2 cellular contexts compared by ENCODE assay signal in the genomic region with DNA sequence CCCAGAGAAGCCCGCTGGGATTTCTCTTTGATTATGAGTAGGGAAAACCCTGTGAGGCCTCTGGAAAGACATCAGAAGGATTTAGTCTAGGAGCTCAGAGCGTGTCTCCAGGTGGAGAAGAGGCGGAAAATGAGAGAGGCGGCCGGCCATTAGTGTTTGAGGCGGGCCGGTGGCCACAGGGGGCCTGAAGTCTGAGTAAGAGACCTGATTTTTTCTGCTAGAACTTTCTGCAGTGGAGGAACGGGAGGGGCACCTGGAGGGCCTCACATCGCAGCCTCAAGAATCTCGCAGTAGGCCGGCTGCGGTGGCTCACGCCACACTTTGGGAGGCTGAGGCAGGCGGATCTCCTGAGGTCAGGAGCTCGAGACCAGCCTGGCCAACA.
TF ChIP-seq lines count a peak whose summit lies in the region.

No MANE protein-coding gene starts in this region.

TF ChIP-seq in GM23338, 12 proteins besides CTCF, POLR2A, EP300 and RAD21 (continues in another document):
- TF ChIP-seq, protein P1, sequence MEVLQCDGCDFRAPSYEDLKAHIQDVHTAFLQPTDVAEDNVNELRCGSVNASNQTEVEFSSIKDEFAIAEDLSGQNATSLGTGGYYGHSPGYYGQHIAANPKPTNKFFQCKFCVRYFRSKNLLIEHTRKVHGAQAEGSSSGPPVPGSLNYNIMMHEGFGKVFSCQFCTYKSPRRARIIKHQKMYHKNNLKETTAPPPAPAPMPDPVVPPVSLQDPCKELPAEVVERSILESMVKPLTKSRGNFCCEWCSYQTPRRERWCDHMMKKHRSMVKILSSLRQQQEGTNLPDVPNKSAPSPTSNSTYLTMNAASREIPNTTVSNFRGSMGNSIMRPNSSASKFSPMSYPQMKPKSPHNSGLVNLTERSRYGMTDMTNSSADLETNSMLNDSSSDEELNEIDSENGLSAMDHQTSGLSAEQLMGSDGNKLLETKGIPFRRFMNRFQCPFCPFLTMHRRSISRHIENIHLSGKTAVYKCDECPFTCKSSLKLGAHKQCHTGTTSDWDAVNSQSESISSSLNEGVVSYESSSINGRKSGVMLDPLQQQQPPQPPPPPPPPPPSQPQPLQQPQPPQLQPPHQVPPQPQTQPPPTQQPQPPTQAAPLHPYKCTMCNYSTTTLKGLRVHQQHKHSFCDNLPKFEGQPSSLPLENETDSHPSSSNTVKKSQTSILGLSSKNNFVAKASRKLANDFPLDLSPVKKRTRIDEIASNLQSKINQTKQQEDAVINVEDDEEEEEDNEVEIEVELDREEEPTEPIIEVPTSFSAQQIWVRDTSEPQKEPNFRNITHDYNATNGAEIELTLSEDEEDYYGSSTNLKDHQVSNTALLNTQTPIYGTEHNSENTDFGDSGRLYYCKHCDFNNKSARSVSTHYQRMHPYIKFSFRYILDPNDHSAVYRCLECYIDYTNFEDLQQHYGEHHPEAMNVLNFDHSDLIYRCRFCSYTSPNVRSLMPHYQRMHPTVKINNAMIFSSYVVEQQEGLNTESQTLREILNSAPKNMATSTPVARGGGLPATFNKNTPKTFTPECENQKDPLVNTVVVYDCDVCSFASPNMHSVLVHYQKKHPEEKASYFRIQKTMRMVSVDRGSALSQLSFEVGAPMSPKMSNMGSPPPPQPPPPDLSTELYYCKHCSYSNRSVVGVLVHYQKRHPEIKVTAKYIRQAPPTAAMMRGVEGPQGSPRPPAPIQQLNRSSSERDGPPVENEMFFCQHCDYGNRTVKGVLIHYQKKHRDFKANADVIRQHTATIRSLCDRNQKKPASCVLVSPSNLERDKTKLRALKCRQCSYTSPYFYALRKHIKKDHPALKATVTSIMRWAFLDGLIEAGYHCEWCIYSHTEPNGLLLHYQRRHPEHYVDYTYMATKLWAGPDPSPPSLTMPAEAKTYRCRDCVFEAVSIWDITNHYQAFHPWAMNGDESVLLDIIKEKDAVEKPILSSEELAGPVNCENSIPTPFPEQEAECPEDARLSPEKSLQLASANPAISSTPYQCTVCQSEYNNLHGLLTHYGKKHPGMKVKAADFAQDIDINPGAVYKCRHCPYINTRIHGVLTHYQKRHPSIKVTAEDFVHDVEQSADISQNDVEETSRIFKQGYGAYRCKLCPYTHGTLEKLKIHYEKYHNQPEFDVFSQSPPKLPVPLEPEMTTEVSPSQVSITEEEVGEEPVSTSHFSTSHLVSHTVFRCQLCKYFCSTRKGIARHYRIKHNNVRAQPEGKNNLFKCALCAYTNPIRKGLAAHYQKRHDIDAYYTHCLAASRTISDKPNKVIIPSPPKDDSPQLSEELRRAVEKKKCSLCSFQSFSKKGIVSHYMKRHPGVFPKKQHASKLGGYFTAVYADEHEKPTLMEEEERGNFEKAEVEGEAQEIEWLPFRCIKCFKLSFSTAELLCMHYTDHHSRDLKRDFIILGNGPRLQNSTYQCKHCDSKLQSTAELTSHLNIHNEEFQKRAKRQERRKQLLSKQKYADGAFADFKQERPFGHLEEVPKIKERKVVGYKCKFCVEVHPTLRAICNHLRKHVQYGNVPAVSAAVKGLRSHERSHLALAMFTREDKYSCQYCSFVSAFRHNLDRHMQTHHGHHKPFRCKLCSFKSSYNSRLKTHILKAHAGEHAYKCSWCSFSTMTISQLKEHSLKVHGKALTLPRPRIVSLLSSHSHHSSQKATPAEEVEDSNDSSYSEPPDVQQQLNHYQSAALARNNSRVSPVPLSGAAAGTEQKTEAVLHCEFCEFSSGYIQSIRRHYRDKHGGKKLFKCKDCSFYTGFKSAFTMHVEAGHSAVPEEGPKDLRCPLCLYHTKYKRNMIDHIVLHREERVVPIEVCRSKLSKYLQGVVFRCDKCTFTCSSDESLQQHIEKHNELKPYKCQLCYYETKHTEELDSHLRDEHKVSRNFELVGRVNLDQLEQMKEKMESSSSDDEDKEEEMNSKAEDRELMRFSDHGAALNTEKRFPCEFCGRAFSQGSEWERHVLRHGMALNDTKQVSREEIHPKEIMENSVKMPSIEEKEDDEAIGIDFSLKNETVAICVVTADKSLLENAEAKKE (CRISPR knock-in tag; IDR thresholded peaks at IDR 0.05) = no peak
- TF ChIP-seq STAT1 (IDR thresholded peaks at IDR 0.05; ENCODE audit: unreplicated experiment) = no peak
- TF ChIP-seq, protein P2, sequence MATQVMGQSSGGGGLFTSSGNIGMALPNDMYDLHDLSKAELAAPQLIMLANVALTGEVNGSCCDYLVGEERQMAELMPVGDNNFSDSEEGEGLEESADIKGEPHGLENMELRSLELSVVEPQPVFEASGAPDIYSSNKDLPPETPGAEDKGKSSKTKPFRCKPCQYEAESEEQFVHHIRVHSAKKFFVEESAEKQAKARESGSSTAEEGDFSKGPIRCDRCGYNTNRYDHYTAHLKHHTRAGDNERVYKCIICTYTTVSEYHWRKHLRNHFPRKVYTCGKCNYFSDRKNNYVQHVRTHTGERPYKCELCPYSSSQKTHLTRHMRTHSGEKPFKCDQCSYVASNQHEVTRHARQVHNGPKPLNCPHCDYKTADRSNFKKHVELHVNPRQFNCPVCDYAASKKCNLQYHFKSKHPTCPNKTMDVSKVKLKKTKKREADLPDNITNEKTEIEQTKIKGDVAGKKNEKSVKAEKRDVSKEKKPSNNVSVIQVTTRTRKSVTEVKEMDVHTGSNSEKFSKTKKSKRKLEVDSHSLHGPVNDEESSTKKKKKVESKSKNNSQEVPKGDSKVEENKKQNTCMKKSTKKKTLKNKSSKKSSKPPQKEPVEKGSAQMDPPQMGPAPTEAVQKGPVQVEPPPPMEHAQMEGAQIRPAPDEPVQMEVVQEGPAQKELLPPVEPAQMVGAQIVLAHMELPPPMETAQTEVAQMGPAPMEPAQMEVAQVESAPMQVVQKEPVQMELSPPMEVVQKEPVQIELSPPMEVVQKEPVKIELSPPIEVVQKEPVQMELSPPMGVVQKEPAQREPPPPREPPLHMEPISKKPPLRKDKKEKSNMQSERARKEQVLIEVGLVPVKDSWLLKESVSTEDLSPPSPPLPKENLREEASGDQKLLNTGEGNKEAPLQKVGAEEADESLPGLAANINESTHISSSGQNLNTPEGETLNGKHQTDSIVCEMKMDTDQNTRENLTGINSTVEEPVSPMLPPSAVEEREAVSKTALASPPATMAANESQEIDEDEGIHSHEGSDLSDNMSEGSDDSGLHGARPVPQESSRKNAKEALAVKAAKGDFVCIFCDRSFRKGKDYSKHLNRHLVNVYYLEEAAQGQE (IDR thresholded peaks at IDR 0.05; ENCODE audit: unreplicated experiment) = no peak
- TF ChIP-seq, protein P3, sequence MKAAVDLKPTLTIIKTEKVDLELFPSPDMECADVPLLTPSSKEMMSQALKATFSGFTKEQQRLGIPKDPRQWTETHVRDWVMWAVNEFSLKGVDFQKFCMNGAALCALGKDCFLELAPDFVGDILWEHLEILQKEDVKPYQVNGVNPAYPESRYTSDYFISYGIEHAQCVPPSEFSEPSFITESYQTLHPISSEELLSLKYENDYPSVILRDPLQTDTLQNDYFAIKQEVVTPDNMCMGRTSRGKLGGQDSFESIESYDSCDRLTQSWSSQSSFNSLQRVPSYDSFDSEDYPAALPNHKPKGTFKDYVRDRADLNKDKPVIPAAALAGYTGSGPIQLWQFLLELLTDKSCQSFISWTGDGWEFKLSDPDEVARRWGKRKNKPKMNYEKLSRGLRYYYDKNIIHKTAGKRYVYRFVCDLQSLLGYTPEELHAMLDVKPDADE (IDR thresholded peaks at IDR 0.05) = no peak
- no peak for TF ChIP-seq POLR2AphosphoS5 (IDR thresholded peaks at IDR 0.05; ENCODE audit: low read depth)
- TF ChIP-seq EZH2 (IDR thresholded peaks at IDR 0.05; ENCODE audit: low read depth, unreplicated experiment) = no peak
- TF ChIP-seq EZH2phosphoT487 (IDR thresholded peaks at IDR 0.05; ENCODE audit: unreplicated experiment) = no peak
- no peak for TF ChIP-seq CREB1 (CRISPR knock-in tag; IDR thresholded peaks at IDR 0.05; ENCODE audit: low read depth)
- TF ChIP-seq NANOG (IDR thresholded peaks at IDR 0.05; ENCODE audit: borderline replicate concordance) = no peak
- TF ChIP-seq ZNF114 (CRISPR knock-in tag; IDR thresholded peaks at IDR 0.05) = no peak

TF ChIP-seq in endothelial cell of umbilical vein, 7 proteins besides CTCF, POLR2A, EP300 and RAD21:
- no peak for TF ChIP-seq FOS (IDR thresholded peaks at IDR 0.05; ENCODE audit: borderline replicate concordance, insufficient read depth, low read length)
- TF ChIP-seq EZH2 (IDR thresholded peaks at IDR 0.05; ENCODE audit: borderline replicate concordance, low read depth, low read length, severe bottlenecking) = no peak
- no peak for TF ChIP-seq MYC (IDR thresholded peaks at IDR 0.05; ENCODE audit: low read depth, low read length)
- TF ChIP-seq, protein P4, sequence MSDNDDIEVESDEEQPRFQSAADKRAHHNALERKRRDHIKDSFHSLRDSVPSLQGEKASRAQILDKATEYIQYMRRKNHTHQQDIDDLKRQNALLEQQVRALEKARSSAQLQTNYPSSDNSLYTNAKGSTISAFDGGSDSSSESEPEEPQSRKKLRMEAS (IDR thresholded peaks at IDR 0.05; ENCODE audit: insufficient read depth, insufficient read length) = no peak
- no peak for TF ChIP-seq JUN (IDR thresholded peaks at IDR 0.05; ENCODE audit: borderline replicate concordance, insufficient read depth, insufficient read length, low read depth)
- no peak for TF ChIP-seq POLR2AphosphoS5 (IDR thresholded peaks at IDR 0.05; ENCODE audit: insufficient read depth, low read depth, low read length)
